16 cellular contexts compared by ENCODE assay signal in the genomic region with DNA sequence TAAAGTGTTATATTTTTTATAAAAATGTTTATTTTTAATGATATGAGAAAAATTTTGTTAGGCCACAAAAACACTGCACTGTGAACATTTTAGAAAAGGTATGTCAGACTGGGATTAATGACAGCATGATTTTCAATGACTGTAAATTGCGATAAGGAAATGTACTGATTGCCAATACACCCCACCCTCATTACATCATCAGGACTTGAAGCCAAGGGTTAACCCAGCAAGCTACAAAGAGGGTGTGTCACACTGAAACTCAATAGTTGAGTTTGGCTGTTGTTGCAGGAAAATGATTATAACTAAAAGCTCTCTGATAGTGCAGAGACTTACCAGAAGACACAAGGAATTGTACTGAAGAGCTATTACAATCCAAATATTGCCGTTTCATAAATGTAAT.
DNase-seq lines count a peak whose midpoint lies in the region; ATAC-seq and TF ChIP-seq lines count a peak whose summit lies in the region.
"Had no signal": no experiment of that assay in that cellular context is flagged by ENCODE, and none has a peak within 500 bp of the region (broad histone marks: within the 10 kb centered on the region; RNA-seq: fewer than 3 reads in every experiment).

No MANE protein-coding gene starts in this region.

- no peaks in the 10 kb centered on the region for H3K9me3 ChIP-seq in HCT116 (ENCODE audit: control insufficient read depth in 1 of 2, insufficient read depth in 1 of 2, low read depth in 1 of 2, low read length in 2 of 2)
- H3K9me3 ChIP-seq: BLaER1, ovary, SK-N-SH, thyroid gland had no signal

- peaks cover 51 to 65% of the 10 kb centered on the region in 2 experiments for H3K4me1 ChIP-seq in HCT116 (ENCODE audit: control insufficient read depth in 1 of 2, insufficient read depth in 2 of 2, low read length in 2 of 2)
- H3K4me1 ChIP-seq: BLaER1 had no signal

- POLR2A ChIA-PET in HCT116 (lab: Charles Lee) = interaction anchor here (0.8 to 0.9 kb wide), 2 partner anchors 17 to 30 kb away, joined by 3 read pairs; no protein-coding TSS in a partner anchor

- TF ChIP-seq RAD21 in HCT116 (IDR thresholded peaks at IDR 0.05; ENCODE audit: low read depth) = no peak

- RAD21 ChIA-PET in HCT116 (lab: Charles Lee; ENCODE audit: low non-redundant PET in 1 of 2, low total read pairs in 2 of 2, uncharacterized antibody in 2 of 2, unreplicated experiment in 2 of 2) = no interaction called here

- no peak overlapping the region for H2AFZ ChIP-seq in HCT116 (ENCODE audit: low read depth, low read length, poor library complexity, severe bottlenecking)

- H3K4me2 ChIP-seq in HCT116 (ENCODE audit: low read length) = no peak overlapping the region
- H3K4me2 ChIP-seq: BLaER1, SK-N-SH, smooth muscle cell had no signal

- in situ Hi-C loops in astrocyte of the spinal cord (cut with HindIII; ENCODE audit: low sequenced_read_pairs) = no loop called here

- no peaks in the 10 kb centered on the region for H3K9me2 ChIP-seq in HCT116 (ENCODE audit: insufficient read depth)
- H3K9me2 ChIP-seq: SK-N-SH had no signal

- peaks cover 3% of the 10 kb centered on the region; the same call in 1 of the 2 replicates for H3K79me2 ChIP-seq in HCT116 (ENCODE audit: insufficient read depth, low read length)

- H3K9ac ChIP-seq in HCT116 (ENCODE audit: low read length) = no peak overlapping the region
- H3K9ac ChIP-seq: BLaER1, SK-N-SH had no signal

- H4K20me1 ChIP-seq in HCT116 (ENCODE audit: insufficient read depth) = no peaks in the 10 kb centered on the region
- H4K20me1 ChIP-seq: BLaER1 had no signal

- H3K27me3 ChIP-seq in HCT116 (ENCODE audit: insufficient read depth, low read length) = no peaks in the 10 kb centered on the region
- H3K27me3 ChIP-seq: BLaER1, ovary, thyroid gland had no signal

- H3K4me3 ChIP-seq in HCT116 (replicated peaks in 1 of 2; ENCODE audit: low read depth in 1 of 2, low read length in 2 of 2) = no peak overlapping the region
- no peak overlapping the region for H3K4me3 ChIP-seq in astrocyte of the spinal cord (ENCODE audit: low read depth, low read length)
- H3K4me3 ChIP-seq in fibroblast of mammary gland (ENCODE audit: control insufficient read depth, low read depth, low read length) = no peak overlapping the region
- H3K4me3 ChIP-seq: BLaER1, ovary, smooth muscle cell, thyroid gland had no signal

- peaks cover 13 to 47% of the 10 kb centered on the region in 2 experiments; a peak in 3 of 4 replicates for H3K36me3 ChIP-seq in HCT116 (ENCODE audit: control insufficient read depth in 1 of 2, insufficient read depth in 2 of 2, low read length in 2 of 2)
- H3K36me3 ChIP-seq: BLaER1, ovary, thyroid gland had no signal

- ATAC-seq in HCT116 (no peak), HG02759 (IDR thresholded peaks at IDR 0.05; ENCODE audit: unreplicated experiment) (no peak)
- ATAC-seq: activated naive CD8-positive, alpha-beta T cell treated with anti-CD3 and anti-CD28 coated beads, Interleukin-2, amount 50 U/mL, for 24 hours had no signal

- TF ChIP-seq CTCF in HCT116 (IDR thresholded peaks at IDR 0.05 in 2 of 3, conservative IDR thresholded peaks at IDR 0.05 in 1 of 3; ENCODE audit: borderline replicate concordance in 1 of 3, insufficient read depth in 1 of 3, low read depth in 2 of 3, low read length in 2 of 3) (no peak), astrocyte of the spinal cord (IDR thresholded peaks at IDR 0.05; ENCODE audit: low read depth, low read length) (no peak), fibroblast of mammary gland (conservative IDR thresholded peaks at IDR 0.05; ENCODE audit: control insufficient read depth, insufficient read depth, low read depth, low read length) (no peak)

- intact Hi-C loops in HCT116 (cut with micrococcal nuclease) = no loop called here

- TF ChIP-seq POLR2A in HCT116 (IDR thresholded peaks at IDR 0.05; ENCODE audit: borderline replicate concordance, extremely low read depth, insufficient read depth, insufficient read length) = no peak

- TSS peak; percentile 7 for BruUV-seq in HCT116 (replicated peaks; lab: Mats Ljungman, UMichigan)

- CTCF ChIA-PET in HCT116 (lab: Charles Lee) = no interaction called here

- H3K27ac ChIP-seq in HCT116 (ENCODE audit: low read depth, low read length) = peak overlapping the region; percentile 26; the same call in 1 of the 2 replicates
- H3K27ac ChIP-seq: BLaER1, ovary, thyroid gland had no signal

- DNase-seq in HCT116 (ENCODE audit: low read depth, low spot score) (no peak), astrocyte of the spinal cord (ENCODE audit: low read depth, low spot score) (peak; percentile 25), fibroblast of mammary gland (ENCODE audit: low read depth) (peak; percentile 62), renal cortical epithelial cell (ENCODE audit: low read depth) (peak; percentile 38), SW 1271 (lab: John Stamatoyannopoulos, UW) (no peak), 8988T (no peak), cortex of kidney (lab: John Stamatoyannopoulos, UW) (no peak)
- DNase-seq: activated naive CD8-positive, alpha-beta T cell treated with anti-CD3 and anti-CD28 coated beads, Interleukin-2, amount 50 U/mL, for 24 hours; HCEC 1CT; NCI-H1694; ovary; SK-N-SH; thyroid gland had no signal

TF ChIP-seq in HCT116, 20 proteins besides CTCF, POLR2A, EP300 and RAD21:
- TF ChIP-seq POLR2AphosphoS5 (IDR thresholded peaks at IDR 0.05; ENCODE audit: low read depth, low read length) = no peak
- no peak for TF ChIP-seq ELF1 (IDR thresholded peaks at IDR 0.05; ENCODE audit: borderline replicate concordance, low read depth)
- no peak for TF ChIP-seq FOSL1 (IDR thresholded peaks at IDR 0.05; ENCODE audit: low read depth)
- 0 out of 2 replicates have a peak, but pooled peaks have one; percentile 64 for TF ChIP-seq ATF3 (IDR thresholded peaks at IDR 0.05)
- 0 out of 2 replicates have a peak, but pooled peaks have one; percentile 45 for TF ChIP-seq SIN3A (IDR thresholded peaks at IDR 0.05; ENCODE audit: low read depth)
- no peak for TF ChIP-seq SRF (IDR thresholded peaks at IDR 0.05; ENCODE audit: low read depth)
- no peak for TF ChIP-seq ZNF274 (IDR thresholded peaks at IDR 0.05; ENCODE audit: low read depth, low read length)
- no peak for TF ChIP-seq EZH2phosphoT487 (IDR thresholded peaks at IDR 0.05; ENCODE audit: borderline replicate concordance)
- TF ChIP-seq, protein P1, sequence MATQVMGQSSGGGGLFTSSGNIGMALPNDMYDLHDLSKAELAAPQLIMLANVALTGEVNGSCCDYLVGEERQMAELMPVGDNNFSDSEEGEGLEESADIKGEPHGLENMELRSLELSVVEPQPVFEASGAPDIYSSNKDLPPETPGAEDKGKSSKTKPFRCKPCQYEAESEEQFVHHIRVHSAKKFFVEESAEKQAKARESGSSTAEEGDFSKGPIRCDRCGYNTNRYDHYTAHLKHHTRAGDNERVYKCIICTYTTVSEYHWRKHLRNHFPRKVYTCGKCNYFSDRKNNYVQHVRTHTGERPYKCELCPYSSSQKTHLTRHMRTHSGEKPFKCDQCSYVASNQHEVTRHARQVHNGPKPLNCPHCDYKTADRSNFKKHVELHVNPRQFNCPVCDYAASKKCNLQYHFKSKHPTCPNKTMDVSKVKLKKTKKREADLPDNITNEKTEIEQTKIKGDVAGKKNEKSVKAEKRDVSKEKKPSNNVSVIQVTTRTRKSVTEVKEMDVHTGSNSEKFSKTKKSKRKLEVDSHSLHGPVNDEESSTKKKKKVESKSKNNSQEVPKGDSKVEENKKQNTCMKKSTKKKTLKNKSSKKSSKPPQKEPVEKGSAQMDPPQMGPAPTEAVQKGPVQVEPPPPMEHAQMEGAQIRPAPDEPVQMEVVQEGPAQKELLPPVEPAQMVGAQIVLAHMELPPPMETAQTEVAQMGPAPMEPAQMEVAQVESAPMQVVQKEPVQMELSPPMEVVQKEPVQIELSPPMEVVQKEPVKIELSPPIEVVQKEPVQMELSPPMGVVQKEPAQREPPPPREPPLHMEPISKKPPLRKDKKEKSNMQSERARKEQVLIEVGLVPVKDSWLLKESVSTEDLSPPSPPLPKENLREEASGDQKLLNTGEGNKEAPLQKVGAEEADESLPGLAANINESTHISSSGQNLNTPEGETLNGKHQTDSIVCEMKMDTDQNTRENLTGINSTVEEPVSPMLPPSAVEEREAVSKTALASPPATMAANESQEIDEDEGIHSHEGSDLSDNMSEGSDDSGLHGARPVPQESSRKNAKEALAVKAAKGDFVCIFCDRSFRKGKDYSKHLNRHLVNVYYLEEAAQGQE (IDR thresholded peaks at IDR 0.05; ENCODE audit: low read depth) = no peak
- TF ChIP-seq EZH2 (IDR thresholded peaks at IDR 0.05) = no peak
- no peak for TF ChIP-seq YY1 (IDR thresholded peaks at IDR 0.05; ENCODE audit: extremely low read depth, insufficient replicate concordance, low read depth, low read length)
- no peak for TF ChIP-seq EGR1 (IDR thresholded peaks at IDR 0.05; ENCODE audit: low read depth)
- 0 out of 2 replicates have a peak, but pooled peaks have one; percentile 8 for TF ChIP-seq MAX (IDR thresholded peaks at IDR 0.05)
- TF ChIP-seq ZFX (IDR thresholded peaks at IDR 0.05) = no peak
- TF ChIP-seq CBX3 (IDR thresholded peaks at IDR 0.05; ENCODE audit: low read depth) = 0 out of 2 replicates have a peak, but pooled peaks have one; percentile 14
- peak; percentile 22; the same call in 1 of the 2 replicates for TF ChIP-seq JUND (IDR thresholded peaks at IDR 0.05)
- peak; percentile 83 for TF ChIP-seq CEBPB (IDR thresholded peaks at IDR 0.05; ENCODE audit: low read depth)
- TF ChIP-seq SP1 (IDR thresholded peaks at IDR 0.05; ENCODE audit: low read depth) = peak; percentile 66

Comparison
In these comparisons a context has a peak if more than half of its experiments do, and no peak if none do; other contexts are left out.
1. DNase-seq: peak in astrocyte of the spinal cord (single experiment), fibroblast of mammary gland (single experiment) and renal cortical epithelial cell (single experiment); none in HCT116 (single experiment), SW 1271 (0 of 2), 8988T (single experiment) and cortex of kidney (single experiment).